14 cellular contexts compared by ENCODE assay signal in genomic region chr1:100860397-100860991, GRCh38. TPM values are rescaled to one million over a fixed set of nuclear protein-coding genes. Genes with fewer than 3 reads are reported as not detected.
A peak's percentile ranks its signal among the peaks of the same experiment; 100 is the strongest.
DNase-seq lines count a peak whose midpoint lies in the region; FAIRE-seq and TF ChIP-seq lines count a peak whose summit lies in the region.
"Had no signal": no experiment of that assay in that cellular context is flagged by ENCODE, and none has a peak within 500 bp of the region (broad histone marks: within the 10 kb centered on the region; RNA-seq: fewer than 3 reads in every experiment).

No MANE protein-coding gene starts in this region.

- no peaks in the 10 kb centered on the region for H3K4me1 Mint-ChIP-seq in CD4-positive, alpha-beta memory T cell
- H3K4me1 Mint-ChIP-seq: activated CD8-positive, alpha-beta memory T cell treated with anti-CD3 and anti-CD28 coated beads, Interleukin-2, amount 10 ng/mL, durations not matched to agents 7 days and 5 days had no signal

- intact Hi-C loops in CD4-positive, alpha-beta memory T cell (cut with micrococcal nuclease): loop anchor here (10.0 kb wide), 1 partner anchor 326 kb away; the partner anchor contains the start of gene GPR88

- no peak overlapping the region for H3K27ac Mint-ChIP-seq in CD4-positive, alpha-beta memory T cell
- H3K27ac Mint-ChIP-seq: activated CD8-positive, alpha-beta memory T cell treated with anti-CD3 and anti-CD28 coated beads, Interleukin-2, amount 10 ng/mL, durations not matched to agents 7 days and 5 days had no signal

- peak; percentile 47 to 79 for DNase-seq in cardiac muscle cell (ENCODE audit: low read depth in 1 of 2, low spot score in 1 of 2)
- no peak for DNase-seq in right atrium auricular region (ENCODE audit: low spot score)
- peak; percentile 72 for DNase-seq in RPMI7951 (ENCODE audit: low read depth)
- DNase-seq in fibroblast of mammary gland (ENCODE audit: low read depth): peak; percentile 84
- no peak for DNase-seq in RCC 7860 (ENCODE audit: low spot score)
- no peak for DNase-seq in LoVo (ENCODE audit: low spot score)
- DNase-seq in CD4-positive, alpha-beta memory T cell: no peak
- no peak for DNase-seq in activated naive CD4-positive, alpha-beta T cell (lab: John Stamatoyannopoulos, UW)
- DNase-seq: activated CD8-positive, alpha-beta memory T cell treated with anti-CD3 and anti-CD28 coated beads, Interleukin-2, amount 10 ng/mL, durations not matched to agents 7 days and 5 days; AML-193; GF-D8; NCI-H1436; right lobe of liver had no signal

- no peak for FAIRE-seq in RCC 7860 (lab: Jason Lieb, UNC)

- H3K9me3 Mint-ChIP-seq in CD4-positive, alpha-beta memory T cell: peaks cover 0 to 6% (median 0%) of the 10 kb centered on the region in 8 donors

- no peak overlapping the region for H3K4me3 Mint-ChIP-seq in CD4-positive, alpha-beta memory T cell
- H3K4me3 Mint-ChIP-seq: activated CD8-positive, alpha-beta memory T cell treated with anti-CD3 and anti-CD28 coated beads, Interleukin-2, amount 10 ng/mL, durations not matched to agents 7 days and 5 days had no signal

- POLR2A ChIA-PET in CD4-positive, alpha-beta memory T cell (lab: Charles Lee; ENCODE audit: partially characterized antibody): no interaction called here

- CTCF ChIA-PET in CD4-positive, alpha-beta memory T cell (lab: Charles Lee; ENCODE audit: partially characterized antibody): no interaction called here

- H3K36me3 Mint-ChIP-seq in CD4-positive, alpha-beta memory T cell: no peaks in the 10 kb centered on the region

- H3K27me3 ChIP-seq in cardiac muscle cell (no peaks in the 10 kb centered on the region), right atrium auricular region (no peaks in the 10 kb centered on the region)
- H3K27me3 ChIP-seq in CD4-positive, alpha-beta memory T cell (ENCODE audit: insufficient read depth, low read length): no peaks in the 10 kb centered on the region
- H3K27me3 ChIP-seq: right lobe of liver, tibial nerve had no signal

- TF ChIP-seq CTCF in cardiac muscle cell (IDR thresholded peaks at IDR 0.05; ENCODE audit: low read depth, low read length) (no peak), right atrium auricular region (IDR thresholded peaks at IDR 0.05) (no peak), fibroblast of mammary gland (conservative IDR thresholded peaks at IDR 0.05; ENCODE audit: control insufficient read depth, insufficient read depth, low read depth, low read length) (no peak)

- peaks cover 0 to 2% of the 10 kb centered on the region in 2 donors for H3K27me3 Mint-ChIP-seq in CD4-positive, alpha-beta memory T cell

- no peaks in the 10 kb centered on the region for H3K36me3 ChIP-seq in cardiac muscle cell
- no peaks in the 10 kb centered on the region for H3K36me3 ChIP-seq in right atrium auricular region
- no peaks in the 10 kb centered on the region for H3K36me3 ChIP-seq in CD4-positive, alpha-beta memory T cell (ENCODE audit: insufficient read depth, low read length)
- H3K36me3 ChIP-seq: right lobe of liver, tibial nerve had no signal

- H3K9me3 ChIP-seq in cardiac muscle cell (ENCODE audit: low read depth) (no peaks in the 10 kb centered on the region), right atrium auricular region (no peaks in the 10 kb centered on the region)
- H3K9me3 ChIP-seq in CD4-positive, alpha-beta memory T cell (ENCODE audit: control insufficient read depth in 1 of 2, low read length in 2 of 2): no peaks in the 10 kb centered on the region
- H3K9me3 ChIP-seq: right lobe of liver, tibial nerve had no signal

- H3K27ac ChIP-seq in cardiac muscle cell (peak overlapping the region; percentile 80), right atrium auricular region (no peak overlapping the region)
- no peak overlapping the region for H3K27ac ChIP-seq in CD4-positive, alpha-beta memory T cell (ENCODE audit: low read depth, low read length)
- H3K27ac ChIP-seq: right lobe of liver had no signal

- H3K4me3 ChIP-seq in cardiac muscle cell: no peak overlapping the region
- no peak overlapping the region for H3K4me3 ChIP-seq in right atrium auricular region
- no peak overlapping the region for H3K4me3 ChIP-seq in fibroblast of mammary gland (ENCODE audit: control insufficient read depth, low read depth, low read length)
- no peak overlapping the region for H3K4me3 ChIP-seq in CD4-positive, alpha-beta memory T cell (ENCODE audit: low read length in 2 of 2)
- H3K4me3 ChIP-seq: right lobe of liver, tibial nerve had no signal

- H3K4me1 ChIP-seq in cardiac muscle cell (ENCODE audit: low read depth) (peaks cover 17% of the 10 kb centered on the region), right atrium auricular region (no peaks in the 10 kb centered on the region)
- no peaks in the 10 kb centered on the region for H3K4me1 ChIP-seq in CD4-positive, alpha-beta memory T cell (ENCODE audit: insufficient read depth, low read length)
- H3K4me1 ChIP-seq: right lobe of liver had no signal

RNA-seq across cellular contexts. Expression of gene EXTL2, which starts 34.1 kb away (rescaled TPM):
- total RNA-seq in cardiac muscle cell (20.0 and 23.9 TPM in 2 replicates), right atrium auricular region (1 to 10 TPM; 6.3 to 9.5 TPM)
- 42.5 and 57.2 TPM in 2 replicates for polyA plus RNA-seq in cardiac muscle cell
- total RNA-seq in RPMI7951 (2014; rRNA removed; shearing (Covaris generic)): 50.6 and 57.2 TPM in 2 replicates
- 1 to 10 TPM; 2.5 to 4.2 TPM for total RNA-seq in CD4-positive, alpha-beta memory T cell
- polyA plus RNA-seq in CD4-positive, alpha-beta memory T cell: 1 to 10 TPM; 1.5 to 2.6 TPM

RNA-seq across cellular contexts. Expression of gene SLC30A7, which starts 35.4 kb away (rescaled TPM):
- total RNA-seq in cardiac muscle cell: 6.1 and 6.9 TPM in 2 replicates
- polyA plus RNA-seq in cardiac muscle cell: 5.3 and 8.4 TPM in 2 replicates
- 1 to 10 TPM; 8.1 to 9.0 TPM for total RNA-seq in right atrium auricular region
- 35.0 and 44.9 TPM in 2 replicates for total RNA-seq in RPMI7951 (2014; rRNA removed; shearing (Covaris generic))
- 10 to 100 TPM; 54.9 TPM for total RNA-seq in CD4-positive, alpha-beta memory T cell
- polyA plus RNA-seq in CD4-positive, alpha-beta memory T cell: 10 to 100 TPM; 11.3 to 14.5 TPM

Comparison
In these comparisons a context has a peak if more than half of its experiments do, and no peak if none do; other contexts are left out.
1. DNase-seq: peak in cardiac muscle cell (2 of 2), RPMI7951 (single experiment) and fibroblast of mammary gland (single experiment); none in right atrium auricular region (single experiment), RCC 7860 (single experiment), LoVo (single experiment), CD4-positive, alpha-beta memory T cell (0 of 5) and activated naive CD4-positive, alpha-beta T cell (0 of 4).